Comparison of ENCODE assay signal across 20 cellular contexts in genomic region chr10:103186128-103186527, GRCh38. TPM values are rescaled to one million over a fixed set of nuclear protein-coding genes. Genes with fewer than 3 reads are reported as not detected.
A peak's percentile ranks its signal among the peaks of the same experiment; 100 is the strongest.
DNase-seq lines count a peak whose midpoint lies in the region; ATAC-seq, FAIRE-seq and TF ChIP-seq lines count a peak whose summit lies in the region.
"Had no signal": no experiment of that assay in that cellular context is flagged by ENCODE, and none has a peak within 500 bp of the region (broad histone marks: within the 10 kb centered on the region; RNA-seq: fewer than 3 reads in every experiment).

No MANE protein-coding gene starts in this region.

- no peaks in the 10 kb centered on the region for H3K27me3 ChIP-seq in CD8-positive, alpha-beta T cell (ENCODE audit: insufficient read depth, low read length)
- H3K27me3 ChIP-seq in bronchial epithelial cell (ENCODE audit: control insufficient read depth, insufficient read depth, low read length) = no peaks in the 10 kb centered on the region
- H3K27me3 ChIP-seq in neutrophil = no peaks in the 10 kb centered on the region
- H3K27me3 ChIP-seq in tibial artery = no peaks in the 10 kb centered on the region
- H3K27me3 ChIP-seq: adrenal gland had no signal

- ATAC-seq in CD8-positive, alpha-beta T cell = no peak
- ATAC-seq: activated CD8-positive, alpha-beta T cell treated with anti-CD3 and anti-CD28 coated beads, Interleukin-2, amount 10 ng/mL, durations not matched to agents 7 days and 5 days; left ventricle myocardium superior had no signal

- no peak overlapping the region for H3K27ac Mint-ChIP-seq in CD8-positive, alpha-beta T cell
- no peak overlapping the region for H3K27ac Mint-ChIP-seq in osteocyte (ENCODE audit: unreplicated experiment)
- H3K27ac Mint-ChIP-seq: activated CD8-positive, alpha-beta T cell treated with anti-CD3 and anti-CD28 coated beads, Interleukin-2, amount 10 ng/mL, durations not matched to agents 7 days and 5 days; activated T-helper 2 cell treated with anti-CD3 and anti-CD28 coated beads, Interferon-gamma antibody, Interleukin-2, Interleukin-4, amounts not matched to agents 10 μg/mL and 5 μg/mL and 100 μg/mL, durations not matched to agents 14 hours and 24 hours and 36 hours; endodermal cell had no signal

- H3K36me3 ChIP-seq in CD8-positive, alpha-beta T cell (ENCODE audit: insufficient read depth, low read length) = no peaks in the 10 kb centered on the region
- H3K36me3 ChIP-seq in KOPT-K1 (ENCODE audit: insufficient read depth, low read length) (peaks cover 7% of the 10 kb centered on the region), bronchial epithelial cell (ENCODE audit: control insufficient read depth, insufficient read depth, low read length) (no peaks in the 10 kb centered on the region), neutrophil (peaks cover 17% of the 10 kb centered on the region), tibial artery (no peaks in the 10 kb centered on the region)
- H3K36me3 ChIP-seq: adrenal gland had no signal

- POLR2A ChIA-PET in CD8-positive, alpha-beta T cell (lab: Charles Lee) = interaction anchor here (1.2 kb wide), 1 partner anchor 9 kb away, joined by 4 read pairs; no protein-coding TSS in a partner anchor

- peaks cover 68% of the 10 kb centered on the region for H3K4me1 Mint-ChIP-seq in CD8-positive, alpha-beta T cell (ENCODE audit: low read depth)
- H3K4me1 Mint-ChIP-seq in osteocyte (ENCODE audit: unreplicated experiment) = peaks cover 65% of the 10 kb centered on the region

- CTCF ChIA-PET in CD8-positive, alpha-beta T cell (lab: Charles Lee) = interaction anchor here (0.7 to 1.2 kb wide), 3 partner anchors 9 to 200 kb away, joined by 3 to 4 read pairs (median 3); no protein-coding TSS in a partner anchor

- no peak for FAIRE-seq in bronchial epithelial cell (lab: Jason Lieb, UNC)

- no peaks in the 10 kb centered on the region for H3K27me3 Mint-ChIP-seq in CD8-positive, alpha-beta T cell (ENCODE audit: low read depth)
- H3K27me3 Mint-ChIP-seq in osteocyte (ENCODE audit: unreplicated experiment) = no peaks in the 10 kb centered on the region

- peaks cover 33% of the 10 kb centered on the region for H3K4me1 ChIP-seq in CD8-positive, alpha-beta T cell (ENCODE audit: insufficient read depth, low read length)
- peaks cover 96% of the 10 kb centered on the region in 2 experiments for H3K4me1 ChIP-seq in neutrophil (ENCODE audit: control insufficient read depth in 1 of 2, insufficient read depth in 1 of 2, low read depth in 1 of 2, low read length in 1 of 2)
- H3K4me1 ChIP-seq in tibial artery = peaks cover 0 to 92% (median 53%) of the 10 kb centered on the region in 4 donors

- H3K4me3 ChIP-seq in CD8-positive, alpha-beta T cell (ENCODE audit: low read depth, low read length) = no peak overlapping the region
- H3K4me3 ChIP-seq in bronchial epithelial cell (ENCODE audit: low read depth, low read length) (no peak overlapping the region), neutrophil (ENCODE audit: low read depth in 1 of 2, low read length in 1 of 2) (peak overlapping the region; percentile 6 to 48), tibial artery (no peak overlapping the region)
- H3K4me3 ChIP-seq: adrenal gland, GM23248 had no signal

- intact Hi-C loops in CD8-positive, alpha-beta T cell (cut with DNase I, micrococcal nuclease) = no loop called here
- intact Hi-C loops in tibial artery (cut with DNase I; ENCODE audit: low total_unique reads) = no loop called here

- H3K4me3 Mint-ChIP-seq in CD8-positive, alpha-beta T cell = peak overlapping the region; percentile 16
- H3K4me3 Mint-ChIP-seq in osteocyte (ENCODE audit: unreplicated experiment) = no peak overlapping the region
- H3K4me3 Mint-ChIP-seq: activated CD8-positive, alpha-beta T cell treated with anti-CD3 and anti-CD28 coated beads, Interleukin-2, amount 10 ng/mL, durations not matched to agents 7 days and 5 days; endodermal cell had no signal

- DNase-seq in CD8-positive, alpha-beta T cell = no peak
- DNase-seq in bronchial epithelial cell (ENCODE audit: low read depth) (peak; percentile 52), dedifferentiated amniotic fluid mesenchymal stem cell (ENCODE audit: extremely low spot score) (no peak), osteocyte (ENCODE audit: extremely low spot score, unreplicated experiment) (no peak), tibial artery (no peak)
- no peak for DNase-seq in activated T-cell treated with anti-CD3 and anti-CD28 coated beads, Interleukin-2, amount 50 U/mL, for 48 hours
- DNase-seq: adrenal gland, endodermal cell, foreskin melanocyte, GM23248, left ventricle myocardium superior, NCI-H1436 treated with DMSO at 0.1 percent for 48 hours, SW 1271 had no signal

- no peak overlapping the region for H3K27ac ChIP-seq in CD8-positive, alpha-beta T cell (ENCODE audit: low read depth, low read length)
- H3K27ac ChIP-seq in KOPT-K1 (ENCODE audit: low read depth, low read length, poor library complexity, severe bottlenecking) = peak overlapping the region; percentile 8
- peak overlapping the region; percentile 84 for H3K27ac ChIP-seq in neutrophil
- peak overlapping the region in 1 of 2 donors; percentile 59 for H3K27ac ChIP-seq in tibial artery
- H3K27ac ChIP-seq: adrenal gland, GM23248, KMS-11 had no signal

- no peak for TF ChIP-seq CTCF in CD8-positive, alpha-beta T cell (IDR thresholded peaks at IDR 0.05)
- TF ChIP-seq CTCF in bronchial epithelial cell (IDR thresholded peaks at IDR 0.05; ENCODE audit: insufficient read depth, low read length, severe bottlenecking) = no peak
- no peak for TF ChIP-seq CTCF in neutrophil (IDR thresholded peaks at IDR 0.05)
- TF ChIP-seq CTCF in osteocyte (IDR thresholded peaks at IDR 0.05) = no peak
- no peak for TF ChIP-seq CTCF in tibial artery (IDR thresholded peaks at IDR 0.05)

- peaks cover 22% of the 10 kb centered on the region for H3K36me3 Mint-ChIP-seq in CD8-positive, alpha-beta T cell
- H3K36me3 Mint-ChIP-seq in osteocyte (ENCODE audit: unreplicated experiment) = no peaks in the 10 kb centered on the region

- no peaks in the 10 kb centered on the region for H3K9me3 ChIP-seq in CD8-positive, alpha-beta T cell (ENCODE audit: low read length)
- no peaks in the 10 kb centered on the region for H3K9me3 ChIP-seq in KOPT-K1 (ENCODE audit: insufficient read depth, low read length, poor library complexity, severe bottlenecking)
- no peaks in the 10 kb centered on the region for H3K9me3 ChIP-seq in neutrophil
- H3K9me3 ChIP-seq in tibial artery = no peaks in the 10 kb centered on the region
- H3K9me3 ChIP-seq: adrenal gland had no signal

- H3K9me3 Mint-ChIP-seq in CD8-positive, alpha-beta T cell = no peaks in the 10 kb centered on the region
- H3K9me3 Mint-ChIP-seq in osteocyte (ENCODE audit: unreplicated experiment) = no peaks in the 10 kb centered on the region
- H3K9me3 Mint-ChIP-seq: activated T-helper 2 cell treated with anti-CD3 and anti-CD28 coated beads, Interferon-gamma antibody, Interleukin-2, Interleukin-4, amounts not matched to agents 10 μg/mL and 5 μg/mL and 100 μg/mL, durations not matched to agents 14 hours and 24 hours and 36 hours; endodermal cell had no signal

RNA-seq across cellular contexts. Expression of gene NT5C2, which starts 6.9 kb away (rescaled TPM):
- 10 to 100 TPM; 50.5 to 54.6 TPM for total RNA-seq in CD8-positive, alpha-beta T cell
- total RNA-seq in bronchial epithelial cell (105 and 127 TPM in 2 replicates), osteocyte (64.0 and 68.2 TPM in 2 replicates)

RNA-seq across cellular contexts. Expression of gene RPEL1, which starts 59.6 kb away (rescaled TPM):
- not detected for total RNA-seq in CD8-positive, alpha-beta T cell
- total RNA-seq in bronchial epithelial cell (under 0.01 and 0.13 TPM in 2 replicates), osteocyte (not detected in 2 replicates)
- total RNA-seq: activated T-helper 2 cell treated with anti-CD3 and anti-CD28 coated beads, Interferon-gamma antibody, Interleukin-2, Interleukin-4, amounts not matched to agents 10 μg/mL and 5 μg/mL and 100 μg/mL, durations not matched to agents 14 hours and 24 hours and 36 hours; adrenal gland; cerebellum; endodermal cell; GM23248; left ventricle myocardium superior; myocyte had no signal

Comparison
In these comparisons a context has a peak if more than half of its experiments do, and no peak if none do; other contexts are left out.
1. H3K4me3 ChIP-seq: peak in neutrophil (2 of 2); none in CD8-positive, alpha-beta T cell (single experiment), bronchial epithelial cell (single experiment) and tibial artery (0 of 2).